In the genomic region with DNA sequence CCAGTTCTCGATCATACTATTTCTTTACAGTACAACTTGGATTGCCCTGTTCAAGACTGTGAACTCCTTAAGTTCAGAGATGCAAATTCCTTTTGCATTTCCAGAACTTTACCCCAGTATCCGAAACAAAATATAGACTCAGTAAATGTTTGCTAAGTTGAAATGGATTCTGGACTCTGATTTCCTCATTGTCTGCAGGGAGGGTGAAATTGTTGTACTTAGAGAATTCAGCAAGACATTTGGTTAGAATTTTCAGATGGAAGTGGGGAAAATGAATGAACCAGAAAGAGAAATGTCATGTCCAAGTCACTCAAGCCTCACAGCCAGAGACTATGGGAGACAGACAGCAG, we compare ENCODE assay signal across 12 cellular contexts. TPM values are rescaled to one million over a fixed set of nuclear protein-coding genes. Genes with fewer than 3 reads are reported as not detected.
DNase-seq lines count a peak whose midpoint lies in the region; ATAC-seq, FAIRE-seq and TF ChIP-seq lines count a peak whose summit lies in the region.
"Had no signal": no experiment of that assay in that cellular context is flagged by ENCODE, and none has a peak within 500 bp of the region (broad histone marks: within the 10 kb centered on the region; RNA-seq: fewer than 3 reads in every experiment).

No MANE protein-coding gene starts in this region.

- TF ChIP-seq CTCF in hepatocyte (IDR thresholded peaks at IDR 0.05; ENCODE audit: poor library complexity) (no peak), pancreas (IDR thresholded peaks at IDR 0.05) (no peak)

- no peaks in the 10 kb centered on the region for H3K27me3 Mint-ChIP-seq in stimulated activated naive CD8-positive, alpha-beta T cell treated with anti-CD3 and anti-CD28 coated beads, Interleukin-15, Interleukin-2, amounts not matched to agents 100 ng/mL and 50 ng/mL, for 24 hours
- H3K27me3 Mint-ChIP-seq in stimulated activated naive CD8-positive, alpha-beta T cell treated with anti-CD3 and anti-CD28 coated beads, Interleukin-15, amount 100 ng/mL, for 72 hours = no peaks in the 10 kb centered on the region

- H3K9me2 ChIP-seq in hepatocyte (replicated peaks; ENCODE audit: insufficient read depth) = no peaks in the 10 kb centered on the region

- H4K20me1 ChIP-seq in hepatocyte (ENCODE audit: insufficient read depth, poor library complexity, severe bottlenecking) = peaks cover 18% of the 10 kb centered on the region

- no peak overlapping the region for H3K4me3 ChIP-seq in hepatocyte
- H3K4me3 ChIP-seq in pancreas = no peak overlapping the region
- no peak overlapping the region for H3K4me3 ChIP-seq in aorta (ENCODE audit: low read length in 2 of 2)

- H3K36me3 Mint-ChIP-seq in stimulated activated naive CD8-positive, alpha-beta T cell treated with anti-CD3 and anti-CD28 coated beads, Interleukin-15, Interleukin-2, amounts not matched to agents 100 ng/mL and 50 ng/mL, for 24 hours (ENCODE audit: low read depth) = peaks cover 39% of the 10 kb centered on the region

- H3K4me3 Mint-ChIP-seq in stimulated activated naive CD8-positive, alpha-beta T cell treated with anti-CD3 and anti-CD28 coated beads, Interleukin-15, Interleukin-2, amounts not matched to agents 100 ng/mL and 50 ng/mL, for 24 hours = no peak overlapping the region
- H3K4me3 Mint-ChIP-seq in stimulated activated naive CD8-positive, alpha-beta T cell treated with anti-CD3 and anti-CD28 coated beads, Interleukin-15, amount 100 ng/mL, for 72 hours = no peak overlapping the region
- H3K4me3 Mint-ChIP-seq: endodermal cell had no signal

- no peaks in the 10 kb centered on the region for H3K27me3 ChIP-seq in hepatocyte
- no peaks in the 10 kb centered on the region for H3K27me3 ChIP-seq in pancreas
- no peaks in the 10 kb centered on the region for H3K27me3 ChIP-seq in aorta (ENCODE audit: control insufficient read depth in 1 of 2, insufficient read depth in 2 of 2, low read length in 1 of 2)

- H3K27ac ChIP-seq in hepatocyte (peak overlapping the region; percentile 84), pancreas (peak overlapping the region in 3 of 4 donors; percentile 73 to 78 (median 78)), aorta (ENCODE audit: low read depth in 1 of 2, low read length in 2 of 2) (peak overlapping the region; percentile 80 to 91)

- intact Hi-C loops in pancreas (cut with DNase I) = no loop called here
- intact Hi-C loops in aorta (cut with DNase I) = no loop called here

- H3K9me3 Mint-ChIP-seq in stimulated activated naive CD8-positive, alpha-beta T cell treated with anti-CD3 and anti-CD28 coated beads, Interleukin-15, Interleukin-2, amounts not matched to agents 100 ng/mL and 50 ng/mL, for 24 hours = no peaks in the 10 kb centered on the region
- H3K9me3 Mint-ChIP-seq in stimulated activated naive CD8-positive, alpha-beta T cell treated with anti-CD3 and anti-CD28 coated beads, Interleukin-15, amount 100 ng/mL, for 72 hours = no peaks in the 10 kb centered on the region
- H3K9me3 Mint-ChIP-seq: endodermal cell had no signal

- DNase-seq in stimulated activated naive CD8-positive, alpha-beta T cell treated with anti-CD3 and anti-CD28 coated beads, Interleukin-15, amount 100 ng/mL, for 72 hours = no peak
- DNase-seq in hepatocyte (ENCODE audit: low spot score) = no peak
- no peak for DNase-seq in pancreas
- no peak for DNase-seq in aorta
- DNase-seq in ACHN = no peak
- DNase-seq in NCI-H1694 (lab: John Stamatoyannopoulos, UW) = no peak
- DNase-seq in cortex of kidney (lab: John Stamatoyannopoulos, UW) = no peak
- DNase-seq: endodermal cell, NCI-H345 had no signal

- peak overlapping the region; percentile 56 for H3K4me2 ChIP-seq in hepatocyte

- FAIRE-seq in pancreas (lab: Jason Lieb, UNC) = no peak
- FAIRE-seq: HTR-8/SVneo had no signal

- peaks cover 58% of the 10 kb centered on the region for H3K4me1 Mint-ChIP-seq in stimulated activated naive CD8-positive, alpha-beta T cell treated with anti-CD3 and anti-CD28 coated beads, Interleukin-15, Interleukin-2, amounts not matched to agents 100 ng/mL and 50 ng/mL, for 24 hours (ENCODE audit: low read depth)
- peaks cover 51% of the 10 kb centered on the region for H3K4me1 Mint-ChIP-seq in stimulated activated naive CD8-positive, alpha-beta T cell treated with anti-CD3 and anti-CD28 coated beads, Interleukin-15, amount 100 ng/mL, for 72 hours

- WGBS in hepatocyte (ENCODE audit: low lambda C conversion rate, missing lambda C conversion rate) = 66% methylated on average over 2 of the region's 2 CpGs
- WGBS in pancreas, 2 donors = 53 to 63% methylated on average over 2 of the region's 2 CpGs
- WGBS in aorta, 2 donors = 56 to 75% methylated on average over 2 of the region's 2 CpGs

- peak overlapping the region; percentile 50 for H3K27ac Mint-ChIP-seq in stimulated activated naive CD8-positive, alpha-beta T cell treated with anti-CD3 and anti-CD28 coated beads, Interleukin-15, Interleukin-2, amounts not matched to agents 100 ng/mL and 50 ng/mL, for 24 hours
- H3K27ac Mint-ChIP-seq in stimulated activated naive CD8-positive, alpha-beta T cell treated with anti-CD3 and anti-CD28 coated beads, Interleukin-15, amount 100 ng/mL, for 72 hours = peak overlapping the region in 1 of 2 donors; percentile 87
- H3K27ac Mint-ChIP-seq: endodermal cell had no signal

- in situ Hi-C loops in ACHN (cut with HindIII; ENCODE audit: low pct_ligation_motif_present, low pct_unique_long_range_greater_than_20kb, low sequenced_read_pairs) = no loop called here

- H3K36me3 ChIP-seq in hepatocyte (replicated peaks; ENCODE audit: insufficient read depth, low read depth) = no peaks in the 10 kb centered on the region
- no peaks in the 10 kb centered on the region for H3K36me3 ChIP-seq in pancreas
- peaks cover 0 to 4% of the 10 kb centered on the region in 2 donors for H3K36me3 ChIP-seq in aorta (ENCODE audit: control insufficient read depth in 1 of 2, insufficient read depth in 2 of 2, low read length in 1 of 2)

- peaks cover 88% of the 10 kb centered on the region for H3K79me2 ChIP-seq in hepatocyte

- H3K9me3 ChIP-seq in hepatocyte (ENCODE audit: low read depth) (no peaks in the 10 kb centered on the region), pancreas (no peaks in the 10 kb centered on the region), aorta (ENCODE audit: control insufficient read depth, low read length) (no peaks in the 10 kb centered on the region)

- ATAC-seq in stimulated activated naive CD8-positive, alpha-beta T cell treated with anti-CD3 and anti-CD28 coated beads, Interleukin-15, amount 100 ng/mL, for 72 hours = no peak
- ATAC-seq in pancreas (peak in 1 of 4 donors; percentile 1), aorta (ENCODE audit: low FRiP score) (no peak)
- ATAC-seq: HCT116 had no signal

- no peak overlapping the region for H2AFZ ChIP-seq in hepatocyte

- H3K4me1 ChIP-seq in hepatocyte (ENCODE audit: insufficient read depth) (peaks cover 39% of the 10 kb centered on the region), pancreas (peaks cover 23 to 63% (median 33%) of the 10 kb centered on the region in 3 donors), aorta (ENCODE audit: control insufficient read depth in 1 of 2, insufficient read depth in 2 of 2, low read length in 2 of 2) (peaks cover 5 to 50% of the 10 kb centered on the region in 2 donors)

RNA-seq across cellular contexts. Expression of a gene that starts 14.0 kb away (rescaled TPM):
- 55.1 and 57.3 TPM in 2 replicates for total RNA-seq in hepatocyte
- polyA plus RNA-seq in hepatocyte = 59.3 and 67.1 TPM in 2 replicates
- total RNA-seq in pancreas = 10 to 100 TPM in 1 of 6 donors, 1 to 10 TPM in 5; 4.9 to 13.2 (median 8.3) TPM
- polyA plus RNA-seq in pancreas = 10 to 100 TPM in 1 of 2 donors, 1 to 10 TPM in 1; 4.8 to 11.7 TPM
- total RNA-seq in aorta = 100 to 1,000 TPM in 1 of 2 donors, 10 to 100 TPM in 1; 49.8 to 252 TPM
- 10 to 100 TPM; 11.3 to 26.9 TPM for polyA plus RNA-seq in aorta
